Comparison of ENCODE assay signal across 8 cellular contexts in genomic region chr3:30768703-30769550, GRCh38.
DNase-seq lines count a peak whose midpoint lies in the region; ATAC-seq and TF ChIP-seq lines count a peak whose summit lies in the region.

No MANE protein-coding gene starts in this region.

- intact Hi-C loops in upper lobe of right lung (cut with DNase I) = no loop called here

- no peak overlapping the region for H3K27ac ChIP-seq in upper lobe of right lung

- peak; percentile 59 for DNase-seq in DMS53 (lab: John Stamatoyannopoulos, UW)
- DNase-seq in DMS53 treated with DMSO at 0.1 percent for 48 hours (lab: John Stamatoyannopoulos, UW; ENCODE audit: unreplicated experiment) = no peak
- DNase-seq in HT-29 (ENCODE audit: low spot score) = peak; percentile 54
- peak; percentile 60 for DNase-seq in RPMI7951 (ENCODE audit: low read depth)
- peak; percentile 54 for DNase-seq in activated gamma-delta T cell treated with anti-CD3 and anti-CD28 coated beads, Interleukin-2, amount 50 U/mL, for 16 hours (ENCODE audit: low read depth)
- peak; percentile 56 for DNase-seq in glomerular visceral epithelial cell (ENCODE audit: extremely low spot score)
- peak; percentile 56 for DNase-seq in pons (ENCODE audit: low spot score)
- peak; percentile 81 for DNase-seq in upper lobe of right lung

- peak; percentile 83 for TF ChIP-seq CTCF in upper lobe of right lung (IDR thresholded peaks at IDR 0.05)

- H3K27me3 ChIP-seq in upper lobe of right lung = no peaks in the 10 kb centered on the region

- H3K36me3 ChIP-seq in upper lobe of right lung = no peaks in the 10 kb centered on the region

- peak; percentile 72 for ATAC-seq in upper lobe of right lung

- H3K9me3 ChIP-seq in upper lobe of right lung = no peaks in the 10 kb centered on the region

- no peaks in the 10 kb centered on the region for H3K4me1 ChIP-seq in upper lobe of right lung

- no peak overlapping the region for H3K4me3 ChIP-seq in upper lobe of right lung
